Comparison of ENCODE assay signal across 10 cellular contexts in the genomic region with DNA sequence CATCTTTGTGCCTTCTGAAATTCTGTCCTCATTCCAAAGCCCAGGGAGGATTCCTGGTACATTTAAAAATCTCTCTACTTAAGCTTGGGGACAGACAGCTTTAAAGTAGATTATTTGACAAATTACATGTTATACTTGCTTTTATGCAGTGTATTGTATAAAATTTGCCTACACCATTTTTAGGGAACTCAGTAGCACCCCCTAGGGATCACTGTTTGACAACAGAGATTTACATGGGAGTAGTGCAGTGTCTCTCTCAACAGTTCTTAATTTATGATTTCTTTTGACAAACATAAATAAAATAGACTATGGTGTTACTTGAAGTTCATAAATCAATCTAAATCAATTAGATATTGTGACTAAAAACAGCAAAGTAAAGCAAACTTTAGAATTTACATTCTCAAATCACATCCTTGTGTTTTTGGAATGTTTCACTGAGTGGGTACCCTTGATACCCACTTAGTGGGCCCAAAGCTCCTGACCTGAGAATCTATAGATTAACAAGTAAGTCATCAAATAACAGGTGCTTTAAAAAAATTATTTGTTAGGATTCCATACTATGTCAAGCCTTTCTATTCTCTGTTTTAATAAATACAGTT.
DNase-seq lines count a peak whose midpoint lies in the region; ATAC-seq and TF ChIP-seq lines count a peak whose summit lies in the region.
"Had no signal": no experiment of that assay in that cellular context is flagged by ENCODE, and none has a peak within 500 bp of the region (broad histone marks: within the 10 kb centered on the region; RNA-seq: fewer than 3 reads in every experiment).

No MANE protein-coding gene starts in this region.

- POLR2A ChIA-PET in PC-3 (lab: Charles Lee; ENCODE audit: unreplicated experiment) = no interaction called here

- H3K36me3 ChIP-seq in PC-3 (ENCODE audit: low read depth, low read length) (no peaks in the 10 kb centered on the region), fibroblast of lung (ENCODE audit: control insufficient read depth, insufficient read depth, low read length) (no peaks in the 10 kb centered on the region)
- H3K36me3 ChIP-seq: upper lobe of left lung had no signal

- intact Hi-C loops in PC-3 (cut with micrococcal nuclease) = loop anchor here (1.0 kb wide), 2 partner anchors 212 to 281 kb away; no protein-coding TSS in a partner anchor

- no peaks in the 10 kb centered on the region for H3K9me3 ChIP-seq in PC-3 (ENCODE audit: low read length)
- H3K9me3 ChIP-seq in fibroblast of lung (ENCODE audit: control insufficient read depth, insufficient read depth, low read depth, low read length) = no peaks in the 10 kb centered on the region

- BruUV-seq in PC-3 (replicated peaks; lab: Mats Ljungman, UMichigan) = no TSS peak

- ATAC-seq in PC-3 (peak; percentile 83), HG02623 (IDR thresholded peaks at IDR 0.05; ENCODE audit: unreplicated experiment) (no peak)
- no peak for ATAC-seq in stimulated activated naive CD8-positive, alpha-beta T cell treated with anti-CD3 and anti-CD28 coated beads, Interleukin-15, Interleukin-2, amounts not matched to agents 100 U/mL and 50 U/mL, for 24 hours

- DNase-seq in A172 (ENCODE audit: low spot score) (peak; percentile 25), PC-3 (peak; percentile 80), fibroblast of lung (ENCODE audit: low read depth in 2 of 2) (peak in 1 of 2 donors; percentile 60), kidney glomerular epithelial cell (lab: John Stamatoyannopoulos, UW) (no peak)
- DNase-seq in stimulated activated naive CD8-positive, alpha-beta T cell treated with anti-CD3 and anti-CD28 coated beads, Interleukin-15, Interleukin-2, amounts not matched to agents 100 U/mL and 50 U/mL, for 24 hours = no peak
- DNase-seq in activated effector memory CD4-positive, alpha-beta T cell treated with anti-CD3 and anti-CD28 coated beads, Interleukin-2, amount 50 U/mL, for 16 hours = no peak
- DNase-seq: activated T-cell treated with anti-CD3 and anti-CD28 coated beads for 4 hours, upper lobe of left lung had no signal

- H3K79me2 ChIP-seq in PC-3 (ENCODE audit: low read length) (no peaks in the 10 kb centered on the region), fibroblast of lung (ENCODE audit: control insufficient read depth, insufficient read depth, low read length) (no peaks in the 10 kb centered on the region)

- H3K9ac ChIP-seq in PC-3 (ENCODE audit: low read length) = no peak overlapping the region
- H3K9ac ChIP-seq in fibroblast of lung (ENCODE audit: insufficient read depth, low read length) = no peak overlapping the region

- H3K4me3 ChIP-seq in PC-3 (ENCODE audit: low read length) = no peak overlapping the region
- no peak overlapping the region for H3K4me3 ChIP-seq in fibroblast of lung (replicated peaks in 1 of 4; ENCODE audit: control extremely low read depth in 1 of 4, insufficient read depth in 1 of 4, low read depth in 3 of 4, low read length in 4 of 4)
- H3K4me3 ChIP-seq: upper lobe of left lung had no signal

- CTCF ChIA-PET in PC-3 (lab: Charles Lee) = interaction anchor here (0.5 kb wide), 1 partner anchor 60 kb away, joined by 3 read pairs; no protein-coding TSS in a partner anchor

- no peaks in the 10 kb centered on the region for H4K20me1 ChIP-seq in PC-3 (ENCODE audit: low read length)
- H4K20me1 ChIP-seq in fibroblast of lung (ENCODE audit: control insufficient read depth, extremely low read depth, insufficient read depth, low read length) = no peaks in the 10 kb centered on the region

- no peaks in the 10 kb centered on the region for H3K9me2 ChIP-seq in PC-3 (replicated peaks; ENCODE audit: low read length)

- no peak overlapping the region for H2AFZ ChIP-seq in PC-3 (ENCODE audit: low read length)
- H2AFZ ChIP-seq in fibroblast of lung (ENCODE audit: low read length) = no peak overlapping the region

- TF ChIP-seq CTCF in GM12873 (IDR thresholded peaks at IDR 0.05; ENCODE audit: insufficient read depth, low read depth, low read length, missing control alignments) (peak; percentile 45), PC-3 (conservative IDR thresholded peaks at IDR 0.05; ENCODE audit: low read depth, low read length) (peak; percentile 95), fibroblast of lung (conservative IDR thresholded peaks at IDR 0.05 in 1 of 2, IDR thresholded peaks at IDR 0.05 in 1 of 2; ENCODE audit: low read depth in 1 of 2, low read length in 2 of 2) (peak; percentile 62 to 72)

- H3F3A ChIP-seq in PC-3 (ENCODE audit: low read length, unreplicated experiment) = no peaks in the 10 kb centered on the region

- H3K27me3 ChIP-seq in PC-3 (ENCODE audit: low read length) (no peaks in the 10 kb centered on the region), fibroblast of lung (ENCODE audit: control insufficient read depth, insufficient read depth, low read length) (no peaks in the 10 kb centered on the region)
- H3K27me3 ChIP-seq: upper lobe of left lung had no signal

- peaks cover 6% of the 10 kb centered on the region for H3K4me1 ChIP-seq in PC-3 (ENCODE audit: insufficient read depth, low read length)
- no peaks in the 10 kb centered on the region for H3K4me1 ChIP-seq in fibroblast of lung (ENCODE audit: control insufficient read depth, extremely low read depth, insufficient read depth, low read length)
- H3K4me1 ChIP-seq: upper lobe of left lung had no signal

- H3K27ac ChIP-seq in PC-3 (ENCODE audit: low read length) = no peak overlapping the region
- no peak overlapping the region for H3K27ac ChIP-seq in fibroblast of lung (ENCODE audit: insufficient read depth, low read length)
- H3K27ac ChIP-seq: upper lobe of left lung had no signal

- H3K4me2 ChIP-seq in PC-3 (ENCODE audit: low read length) (no peak overlapping the region), fibroblast of lung (ENCODE audit: extremely low read depth, insufficient read depth, low read length) (no peak overlapping the region)

Comparison
In these comparisons a context has a peak if more than half of its experiments do, and no peak if none do; other contexts are left out.
1. DNase-seq: peak in A172 (single experiment) and PC-3 (single experiment); none in stimulated activated naive CD8-positive, alpha-beta T cell treated with anti-CD3 and anti-CD28 coated beads, Interleukin-15, Interleukin-2, amounts not matched to agents 100 U/mL and 50 U/mL, for 24 hours (single experiment), activated effector memory CD4-positive, alpha-beta T cell treated with anti-CD3 and anti-CD28 coated beads, Interleukin-2, amount 50 U/mL, for 16 hours (single experiment) and kidney glomerular epithelial cell (single experiment).
2. CTCF ChIP-seq: peak in every context shown above with its lines; median percentile 95 in PC-3; 67 in fibroblast of lung; 45 in GM12873.